ENCODE assay signal across 8 cellular contexts in genomic region chr7:80428161-80429054, GRCh38.
DNase-seq lines count a peak whose midpoint lies in the region; ATAC-seq, FAIRE-seq and TF ChIP-seq lines count a peak whose summit lies in the region.

No MANE protein-coding gene starts in this region.

- no peaks in the 10 kb centered on the region for H3K4me1 ChIP-seq in right lobe of liver

- DNase-seq in D721Med (ENCODE audit: insufficient read length, low spot score) (no peak), NCI-H82 treated with DMSO at 0.1 percent for 48 hours (lab: John Stamatoyannopoulos, UW; ENCODE audit: unreplicated experiment) (peak; percentile 5), choroid plexus epithelial cell (ENCODE audit: low read depth) (peak; percentile 90), right lobe of liver (no peak), activated gamma-delta T cell (lab: John Stamatoyannopoulos, UW) (no peak), HuH-7.5 (ENCODE audit: low spot score) (no peak)

- peak; percentile 61 for ATAC-seq in HG03159 (IDR thresholded peaks at IDR 0.05; ENCODE audit: unreplicated experiment)
- ATAC-seq in right lobe of liver: peak; percentile 93 to 96 (median 95)
- no peak for ATAC-seq in HG02970 (IDR thresholded peaks at IDR 0.05; ENCODE audit: low FRiP score, unreplicated experiment)

- no peak for TF ChIP-seq POLR2A in right lobe of liver (IDR thresholded peaks at IDR 0.05)

- no peaks in the 10 kb centered on the region for H3K9me3 ChIP-seq in right lobe of liver

- no peaks in the 10 kb centered on the region for H3K27me3 ChIP-seq in right lobe of liver

- H3K36me3 ChIP-seq in right lobe of liver: no peaks in the 10 kb centered on the region

- H3K4me3 ChIP-seq in choroid plexus epithelial cell (ENCODE audit: low read depth, low read length) (no peak overlapping the region), right lobe of liver (no peak overlapping the region)

- peak; percentile 74 for FAIRE-seq in D721Med (lab: Jason Lieb, UNC)

- intact Hi-C loops in right lobe of liver (cut with DNase I): no loop called here

- H3K27ac ChIP-seq in right lobe of liver: no peak overlapping the region

- WGBS in right lobe of liver (ENCODE audit: insufficient coverage, low coverage, low lambda C conversion rate, missing lambda C conversion rate): 10% methylated on average over 7 of the region's 9 CpGs

- peak; percentile 66 for TF ChIP-seq CTCF in D721Med (IDR thresholded peaks at IDR 0.05; ENCODE audit: insufficient read depth, missing control alignments)
- TF ChIP-seq CTCF in choroid plexus epithelial cell (conservative IDR thresholded peaks at IDR 0.05; ENCODE audit: low read depth, low read length): peak; percentile 77
- peak; percentile 72 to 83 (median 76) for TF ChIP-seq CTCF in right lobe of liver (IDR thresholded peaks at IDR 0.05)

Comparison
In these comparisons a context has a peak if more than half of its experiments do, and no peak if none do; other contexts are left out.
1. DNase-seq: peak in NCI-H82 treated with DMSO at 0.1 percent for 48 hours (single experiment) and choroid plexus epithelial cell (single experiment); none in D721Med (single experiment), right lobe of liver (0 of 3), activated gamma-delta T cell (single experiment) and HuH-7.5 (single experiment).
2. Peak in every context shown above with its lines, with median percentiles within 50 percentile points of each other: CTCF ChIP-seq.